13 cellular contexts compared by ENCODE assay signal in genomic region chr19:7618366-7618765, GRCh38.
A peak's percentile ranks its signal among the peaks of the same experiment; 100 is the strongest.
DNase-seq lines count a peak whose midpoint lies in the region; ATAC-seq, FAIRE-seq and TF ChIP-seq lines count a peak whose summit lies in the region.
"Had no signal": no experiment of that assay in that cellular context is flagged by ENCODE, and none has a peak within 500 bp of the region (broad histone marks: within the 10 kb centered on the region; RNA-seq: fewer than 3 reads in every experiment).

No MANE protein-coding gene starts in this region.

- no peak for TF ChIP-seq POLR2A in H54 (IDR thresholded peaks at IDR 0.05; ENCODE audit: low read depth, low read length)

- peaks cover 39 to 41% of the 10 kb centered on the region in 2 donors for H3K36me3 ChIP-seq in mucosa of rectum (ENCODE audit: control insufficient read depth in 2 of 2, insufficient read depth in 2 of 2, low read length in 2 of 2)

- no peak for TF ChIP-seq CTCF in C4-2B (conservative IDR thresholded peaks at IDR 0.05)

- H3K4me1 ChIP-seq in mucosa of rectum (ENCODE audit: control insufficient read depth in 2 of 2, insufficient read depth in 2 of 2, low read length in 2 of 2): peaks cover 15 to 20% of the 10 kb centered on the region in 2 donors

- H3K4me3 ChIP-seq in mucosa of rectum (ENCODE audit: low read length in 2 of 2): no peak overlapping the region
- H3K4me3 ChIP-seq: skin epidermis had no signal

- no peaks in the 10 kb centered on the region for H3K27me3 ChIP-seq in mucosa of rectum (ENCODE audit: control insufficient read depth in 2 of 2, insufficient read depth in 2 of 2, low read length in 2 of 2)

- H3K9me3 ChIP-seq in mucosa of rectum (ENCODE audit: control insufficient read depth in 2 of 2, low read length in 2 of 2): no peaks in the 10 kb centered on the region

- DNase-seq in NCI-H2196 (lab: John Stamatoyannopoulos, UW; ENCODE audit: unreplicated experiment): peak; percentile 77
- peak; percentile 6 for DNase-seq in cerebellar cortex (ENCODE audit: low spot score)
- no peak for DNase-seq in H54 (ENCODE audit: insufficient read length, low spot score)
- no peak for DNase-seq in NAMALWA (ENCODE audit: low spot score)
- DNase-seq in cortex of kidney (lab: John Stamatoyannopoulos, UW): no peak
- DNase-seq: GDM1, MV-4-11, naive B cell had no signal

- H3K27ac ChIP-seq in C4-2B (peak overlapping the region; percentile 98), mucosa of rectum (ENCODE audit: low read depth in 2 of 2, low read length in 2 of 2) (peak overlapping the region; percentile 80 to 83)

- ATAC-seq in GM18861 (IDR thresholded peaks at IDR 0.05; ENCODE audit: unreplicated experiment): no peak

- no peak for FAIRE-seq in H54 (lab: Jason Lieb, UNC)
- FAIRE-seq: endothelial cell of umbilical vein had no signal

- peak overlapping the region in 1 of 2 donors; percentile 47 for H3K9ac ChIP-seq in mucosa of rectum (ENCODE audit: low read depth in 1 of 2, low read length in 2 of 2)

Comparison
In these comparisons a context has a peak if more than half of its experiments do, and no peak if none do; other contexts are left out.
1. DNase-seq: peak in NCI-H2196 (single experiment) and cerebellar cortex (single experiment); none in H54 (single experiment), NAMALWA (single experiment) and cortex of kidney (single experiment).